Comparison of ENCODE assay signal across 9 cellular contexts in genomic region chrX:8879750-8880149, GRCh38.
A peak's percentile ranks its signal among the peaks of the same experiment; 100 is the strongest.
DNase-seq lines count a peak whose midpoint lies in the region; ATAC-seq and TF ChIP-seq lines count a peak whose summit lies in the region.
"Had no signal": no experiment of that assay in that cellular context is flagged by ENCODE, and none has a peak within 500 bp of the region (broad histone marks: within the 10 kb centered on the region; RNA-seq: fewer than 3 reads in every experiment).

No MANE protein-coding gene starts in this region.

- peak; percentile 48 for TF ChIP-seq CTCF in MM.1S (IDR thresholded peaks at IDR 0.05; ENCODE audit: low read length)
- peak; percentile 52 for TF ChIP-seq CTCF in lower lobe of right lung (IDR thresholded peaks at IDR 0.05)

- no peak overlapping the region for H2AFZ ChIP-seq in MM.1S (ENCODE audit: low read length)

- no peaks in the 10 kb centered on the region for H3K4me1 Mint-ChIP-seq in activated T-helper 2 cell treated with anti-CD3 and anti-CD28 coated beads, Interferon-gamma antibody, Interleukin-2, Interleukin-4, amounts not matched to agents 10 μg/mL and 5 μg/mL and 100 μg/mL, durations not matched to agents 14 hours and 24 hours and 36 hours (ENCODE audit: low read depth)
- H3K4me1 Mint-ChIP-seq: CD4-positive, CD25-positive, alpha-beta regulatory T cell had no signal

- H3K9me2 ChIP-seq in MM.1S (replicated peaks; ENCODE audit: insufficient read depth, low read length), result no peaks in the 10 kb centered on the region

- no peaks in the 10 kb centered on the region for H3K79me2 ChIP-seq in MM.1S (ENCODE audit: low read length)

- DNase-seq in NCI-H82 (lab: John Stamatoyannopoulos, UW) (peak; percentile 19), NCI-H82 treated with DMSO at 0.1 percent for 48 hours (lab: John Stamatoyannopoulos, UW; ENCODE audit: unreplicated experiment) (no peak), MM.1S (peak; percentile 6), lower lobe of right lung (peak; percentile 24), DMS153 treated with DMSO at 0.1 percent for 48 hours (lab: John Stamatoyannopoulos, UW; ENCODE audit: unreplicated experiment) (no peak), islet precursor cell (no peak)
- peak; percentile 8 for DNase-seq in activated T-helper 2 cell treated with anti-CD3 and anti-CD28 coated beads, Interferon-gamma antibody, Interleukin-2, Interleukin-4, amounts not matched to agents 10 μg/mL and 5 μg/mL and 100 μg/mL, durations not matched to agents 14 hours and 24 hours and 36 hours (ENCODE audit: low spot score)
- no peak for DNase-seq in central memory CD4-positive, alpha-beta T cell

- no peak overlapping the region for H3K9ac ChIP-seq in MM.1S (ENCODE audit: low read length)

- H3K27me3 ChIP-seq in MM.1S (replicated peaks; ENCODE audit: insufficient read depth, low read length), result no peaks in the 10 kb centered on the region
- no peaks in the 10 kb centered on the region for H3K27me3 ChIP-seq in lower lobe of right lung (ENCODE audit: low read depth)

- H3K4me1 ChIP-seq in MM.1S (ENCODE audit: low read length) (no peaks in the 10 kb centered on the region), lower lobe of right lung (no peaks in the 10 kb centered on the region)

- no peaks in the 10 kb centered on the region for H3F3A ChIP-seq in MM.1S (ENCODE audit: insufficient read depth, low read length)

- no peak overlapping the region for H3K27ac Mint-ChIP-seq in activated T-helper 2 cell treated with anti-CD3 and anti-CD28 coated beads, Interferon-gamma antibody, Interleukin-2, Interleukin-4, amounts not matched to agents 10 μg/mL and 5 μg/mL and 100 μg/mL, durations not matched to agents 14 hours and 24 hours and 36 hours
- H3K27ac Mint-ChIP-seq: CD4-positive, CD25-positive, alpha-beta regulatory T cell had no signal

- H3K36me3 ChIP-seq in MM.1S (replicated peaks; ENCODE audit: insufficient read depth, low read length) (no peaks in the 10 kb centered on the region), lower lobe of right lung (no peaks in the 10 kb centered on the region)

- H3K9me3 ChIP-seq in MM.1S (replicated peaks; ENCODE audit: insufficient read depth, low read length) (no peaks in the 10 kb centered on the region), lower lobe of right lung (no peaks in the 10 kb centered on the region)

- no peaks in the 10 kb centered on the region for H3K36me3 Mint-ChIP-seq in activated T-helper 2 cell treated with anti-CD3 and anti-CD28 coated beads, Interferon-gamma antibody, Interleukin-2, Interleukin-4, amounts not matched to agents 10 μg/mL and 5 μg/mL and 100 μg/mL, durations not matched to agents 14 hours and 24 hours and 36 hours (ENCODE audit: low read depth)
- H3K36me3 Mint-ChIP-seq: CD4-positive, CD25-positive, alpha-beta regulatory T cell had no signal

- H3K4me3 Mint-ChIP-seq in activated T-helper 2 cell treated with anti-CD3 and anti-CD28 coated beads, Interferon-gamma antibody, Interleukin-2, Interleukin-4, amounts not matched to agents 10 μg/mL and 5 μg/mL and 100 μg/mL, durations not matched to agents 14 hours and 24 hours and 36 hours (ENCODE audit: low read depth), result no peak overlapping the region
- H3K4me3 Mint-ChIP-seq: CD4-positive, CD25-positive, alpha-beta regulatory T cell had no signal

- intact Hi-C loops in activated T-helper 2 cell treated with anti-CD3 and anti-CD28 coated beads, Interferon-gamma antibody, Interleukin-2, Interleukin-4, amounts not matched to agents 10 μg/mL and 5 μg/mL and 100 μg/mL, durations not matched to agents 14 hours and 24 hours and 36 hours (cut with micrococcal nuclease), result no loop called here
- intact Hi-C loops in lower lobe of right lung (cut with DNase I), result no loop called here

- no peaks in the 10 kb centered on the region for H3K9me3 Mint-ChIP-seq in activated T-helper 2 cell treated with anti-CD3 and anti-CD28 coated beads, Interferon-gamma antibody, Interleukin-2, Interleukin-4, amounts not matched to agents 10 μg/mL and 5 μg/mL and 100 μg/mL, durations not matched to agents 14 hours and 24 hours and 36 hours

- H3K27ac ChIP-seq in MM.1S (ENCODE audit: low read length), result no peak overlapping the region
- H3K27ac ChIP-seq in lower lobe of right lung, result no peak overlapping the region

- no peaks in the 10 kb centered on the region for H4K20me1 ChIP-seq in MM.1S (ENCODE audit: insufficient read depth, low read length)

- ATAC-seq in lower lobe of right lung, result peak in 1 of 2 donors; percentile 50

- H3K4me3 ChIP-seq in MM.1S (ENCODE audit: low read length) (no peak overlapping the region), lower lobe of right lung (no peak overlapping the region)

- no peak overlapping the region for H3K4me2 ChIP-seq in MM.1S (ENCODE audit: low read depth, low read length)

- peaks cover 8% of the 10 kb centered on the region for H3K27me3 Mint-ChIP-seq in activated T-helper 2 cell treated with anti-CD3 and anti-CD28 coated beads, Interferon-gamma antibody, Interleukin-2, Interleukin-4, amounts not matched to agents 10 μg/mL and 5 μg/mL and 100 μg/mL, durations not matched to agents 14 hours and 24 hours and 36 hours (ENCODE audit: low read depth)
- H3K27me3 Mint-ChIP-seq: CD4-positive, CD25-positive, alpha-beta regulatory T cell had no signal

Comparison
In these comparisons a context has a peak if more than half of its experiments do, and no peak if none do; other contexts are left out.
1. DNase-seq: peak in NCI-H82 (single experiment), MM.1S (single experiment), activated T-helper 2 cell treated with anti-CD3 and anti-CD28 coated beads, Interferon-gamma antibody, Interleukin-2, Interleukin-4, amounts not matched to agents 10 μg/mL and 5 μg/mL and 100 μg/mL, durations not matched to agents 14 hours and 24 hours and 36 hours (single experiment) and lower lobe of right lung (single experiment); none in NCI-H82 treated with DMSO at 0.1 percent for 48 hours (single experiment), DMS153 treated with DMSO at 0.1 percent for 48 hours (single experiment), islet precursor cell (single experiment) and central memory CD4-positive, alpha-beta T cell (single experiment).